1 cellular context compared by ENCODE assay signal in genomic region chr2:55097462-55098410, GRCh38.
TF ChIP-seq lines count a peak whose summit lies in the region.

No MANE protein-coding gene starts in this region.

TF ChIP-seq in HepG2, 621 proteins besides CTCF, POLR2A, EP300 and RAD21:
- no peak for TF ChIP-seq LCORL (IDR thresholded peaks at IDR 0.05)
- TF ChIP-seq LCORL (CRISPR knock-in tag; IDR thresholded peaks at IDR 0.05) = no peak
- no peak for TF ChIP-seq ZNF577 (CRISPR knock-in tag; IDR thresholded peaks at IDR 0.05; ENCODE audit: borderline replicate concordance, low read depth)
- no peak for TF ChIP-seq ELF3 (CRISPR knock-in tag; IDR thresholded peaks at IDR 0.05)
- TF ChIP-seq PBX2 (CRISPR knock-in tag; IDR thresholded peaks at IDR 0.05) = no peak
- TF ChIP-seq ZNF790 (CRISPR knock-in tag; IDR thresholded peaks at IDR 0.05; ENCODE audit: borderline replicate concordance) = no peak
- TF ChIP-seq SP140L (CRISPR knock-in tag; IDR thresholded peaks at IDR 0.05; ENCODE audit: borderline replicate concordance) = no peak
- no peak for TF ChIP-seq MTF2 (CRISPR knock-in tag; IDR thresholded peaks at IDR 0.05; ENCODE audit: borderline replicate concordance)
- no peak for TF ChIP-seq MNT (IDR thresholded peaks at IDR 0.05)
- TF ChIP-seq ZSCAN22 (CRISPR knock-in tag; IDR thresholded peaks at IDR 0.05) = no peak
- no peak for TF ChIP-seq ZNF788 (CRISPR knock-in tag; IDR thresholded peaks at IDR 0.05; ENCODE audit: borderline replicate concordance)
- TF ChIP-seq NR1H2 (CRISPR knock-in tag; IDR thresholded peaks at IDR 0.05; ENCODE audit: borderline replicate concordance, low read depth) = no peak
- no peak for TF ChIP-seq ZSCAN21 (CRISPR knock-in tag; IDR thresholded peaks at IDR 0.05; ENCODE audit: borderline replicate concordance)
- TF ChIP-seq PTBP1 (IDR thresholded peaks at IDR 0.05; ENCODE audit: low read depth, low read length, poor library complexity, severe bottlenecking) = no peak
- TF ChIP-seq PHF8 (CRISPR knock-in tag; IDR thresholded peaks at IDR 0.05) = no peak
- no peak for TF ChIP-seq PATZ1 (CRISPR knock-in tag; IDR thresholded peaks at IDR 0.05)
